ENCODE assay signal across 8 cellular contexts in the genomic region with DNA sequence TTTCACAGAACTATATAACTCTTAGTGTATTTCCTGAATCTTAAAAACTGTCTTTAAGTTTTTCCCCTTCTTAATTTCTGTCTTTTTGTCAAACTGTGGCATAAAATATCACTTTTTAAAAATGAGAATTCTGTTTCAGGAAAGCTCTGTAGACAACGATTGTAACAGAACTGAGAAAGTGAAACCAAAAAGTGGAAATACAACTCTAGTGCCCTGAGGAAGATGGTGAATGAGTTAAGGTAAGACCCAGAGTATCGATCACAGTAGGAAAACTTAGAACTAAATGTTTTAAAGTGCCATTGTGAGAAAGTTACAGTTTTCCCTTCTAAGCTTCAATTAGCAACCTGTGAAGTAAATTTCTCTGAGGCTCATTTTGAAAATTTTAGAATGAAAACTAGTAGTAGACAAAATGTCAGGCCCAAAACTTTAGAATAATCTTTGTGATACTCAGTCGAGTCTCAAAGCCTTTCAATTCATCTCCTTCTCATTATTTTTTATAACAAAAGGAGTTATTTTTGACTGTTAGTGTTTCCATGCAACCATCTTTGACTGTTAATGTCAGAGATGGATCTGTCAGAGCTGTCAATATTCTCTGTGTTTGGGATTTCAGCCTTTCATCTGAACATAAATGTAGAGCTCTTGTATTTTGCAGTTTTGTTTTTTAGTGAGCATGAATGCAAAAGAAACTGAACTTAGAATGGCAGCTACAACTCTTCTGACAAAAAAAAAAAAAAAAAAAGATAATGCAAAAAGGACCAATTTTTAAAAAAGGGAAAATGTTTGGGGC. TPM values are rescaled to one million over a fixed set of nuclear protein-coding genes. Genes with fewer than 3 reads are reported as not detected.
DNase-seq lines count a peak whose midpoint lies in the region; ATAC-seq, FAIRE-seq and TF ChIP-seq lines count a peak whose summit lies in the region.

No MANE protein-coding gene starts in this region.

- peak; percentile 43 for FAIRE-seq in endothelial cell of umbilical vein (lab: Jason Lieb, UNC)

- POLR2A ChIA-PET in endothelial cell of umbilical vein (lab: Charles Lee) = no interaction called here

- CTCF ChIA-PET in endothelial cell of umbilical vein (lab: Charles Lee) = interaction anchor here (0.7 to 2.0 kb wide), 6 partner anchors 14 to 1486 kb away, joined by 3 to 12 read pairs (median 3); no protein-coding TSS in a partner anchor

- H3K4me2 ChIP-seq in DND-41 (ENCODE audit: insufficient read depth, low read length) = peak overlapping the region; percentile 31; the same call in 1 of the 2 replicates
- peak overlapping the region; percentile 89 for H3K4me2 ChIP-seq in endothelial cell of umbilical vein (ENCODE audit: insufficient read depth, low read length)

- H3K79me2 ChIP-seq in DND-41 (ENCODE audit: insufficient read depth, low read length) (no peaks in the 10 kb centered on the region), endothelial cell of umbilical vein (ENCODE audit: control insufficient read depth, insufficient read depth, low read length) (no peaks in the 10 kb centered on the region)

- DNase-seq in DND-41 = no peak
- DNase-seq in HT1080 (ENCODE audit: low read depth) = peak; percentile 41
- DNase-seq in endothelial cell of umbilical vein (ENCODE audit: low read depth, low spot score) = peak; percentile 43
- no peak for DNase-seq in prostate gland (ENCODE audit: low spot score)
- no peak for DNase-seq in activated naive CD4-positive, alpha-beta T cell (lab: John Stamatoyannopoulos, UW)
- DNase-seq in lower leg skin (ENCODE audit: low spot score in 2 of 2) = no peak
- DNase-seq in NCI-H1092 (lab: John Stamatoyannopoulos, UW) = no peak

- no peak for TF ChIP-seq CTCF in DND-41 (IDR thresholded peaks at IDR 0.05; ENCODE audit: borderline replicate concordance, extremely low read depth, low read length, poor library complexity, severe bottlenecking)
- no peak for TF ChIP-seq CTCF in endothelial cell of umbilical vein (IDR thresholded peaks at IDR 0.05; ENCODE audit: extremely low read depth in 1 of 2, insufficient read depth in 1 of 2, low read depth in 1 of 2, low read length in 2 of 2)
- TF ChIP-seq CTCF in prostate gland (IDR thresholded peaks at IDR 0.05) = no peak
- TF ChIP-seq CTCF in lower leg skin (IDR thresholded peaks at IDR 0.05) = no peak

- H4K20me1 ChIP-seq in DND-41 (ENCODE audit: insufficient read depth, low read length) = no peaks in the 10 kb centered on the region
- H4K20me1 ChIP-seq in endothelial cell of umbilical vein (replicated peaks; ENCODE audit: control insufficient read depth, extremely low read depth, insufficient read depth, low read length) = no peaks in the 10 kb centered on the region

- H3K27ac ChIP-seq in DND-41 (ENCODE audit: low read length) (no peak overlapping the region), endothelial cell of umbilical vein (ENCODE audit: insufficient read depth, low read depth, low read length) (peak overlapping the region; percentile 12), prostate gland (no peak overlapping the region)

- H3K27me3 ChIP-seq in DND-41 (ENCODE audit: insufficient read depth, low read length, poor library complexity) (no peaks in the 10 kb centered on the region), endothelial cell of umbilical vein (ENCODE audit: control insufficient read depth in 2 of 2, insufficient read depth in 2 of 2, low read length in 2 of 2) (no peaks in the 10 kb centered on the region), prostate gland (replicated peaks; ENCODE audit: insufficient read depth) (no peaks in the 10 kb centered on the region)

- H2AFZ ChIP-seq in DND-41 (ENCODE audit: low read depth, low read length) (0 out of 2 replicates have a peak overlapping the region, but pooled peaks have one; percentile 15), endothelial cell of umbilical vein (ENCODE audit: low read depth, low read length) (peak overlapping the region; percentile 95)

- H3K36me3 ChIP-seq in DND-41 (ENCODE audit: insufficient read depth, low read length) (no peaks in the 10 kb centered on the region), endothelial cell of umbilical vein (ENCODE audit: control insufficient read depth in 2 of 2, extremely low read depth in 1 of 2, insufficient read depth in 2 of 2, low read length in 2 of 2) (no peaks in the 10 kb centered on the region), prostate gland (no peaks in the 10 kb centered on the region)

- intact Hi-C loops in endothelial cell of umbilical vein (cut with micrococcal nuclease) = no loop called here
- intact Hi-C loops in prostate gland (cut with DNase I) = no loop called here
- intact Hi-C loops in lower leg skin (cut with DNase I; ENCODE audit: low total_unique reads) = no loop called here

- H3K9me1 ChIP-seq in endothelial cell of umbilical vein (replicated peaks; ENCODE audit: control insufficient read depth, extremely low read depth, insufficient read depth, low read length) = no peaks in the 10 kb centered on the region

- TF ChIP-seq POLR2A in endothelial cell of umbilical vein (IDR thresholded peaks at IDR 0.05; ENCODE audit: low read depth, low read length) (no peak), prostate gland (IDR thresholded peaks at IDR 0.05) (no peak), lower leg skin (IDR thresholded peaks at IDR 0.05) (no peak)

- no peaks in the 10 kb centered on the region for H3K4me1 ChIP-seq in DND-41 (ENCODE audit: insufficient read depth, low read length)
- H3K4me1 ChIP-seq in endothelial cell of umbilical vein (ENCODE audit: control insufficient read depth, extremely low read depth, insufficient read depth, low read length) = no peaks in the 10 kb centered on the region
- H3K4me1 ChIP-seq in prostate gland (replicated peaks) = no peaks in the 10 kb centered on the region

- BruUV-seq in endothelial cell of umbilical vein (replicated peaks; lab: Mats Ljungman, UMichigan) = no TSS peak

- ATAC-seq in DND-41 (ENCODE audit: insufficient read depth, low read depth) (peak; percentile 69; the same call in 2 of the 3 replicates), GM21381 (IDR thresholded peaks at IDR 0.05; ENCODE audit: unreplicated experiment) (peak; percentile 85)

- 58% methylated on average over 3 of the region's 3 CpGs for WGBS in prostate gland
- WGBS in lower leg skin, 2 donors = 21 to 24% methylated on average over 3 of the region's 3 CpGs

- H3K9me3 ChIP-seq in DND-41 (ENCODE audit: insufficient read depth, low read length, severe bottlenecking) = no peaks in the 10 kb centered on the region
- no peaks in the 10 kb centered on the region for H3K9me3 ChIP-seq in endothelial cell of umbilical vein (replicated peaks; ENCODE audit: control insufficient read depth, insufficient read depth, low read length)
- no peaks in the 10 kb centered on the region for H3K9me3 ChIP-seq in prostate gland

- no peak overlapping the region for H3K9ac ChIP-seq in DND-41 (ENCODE audit: low read depth, low read length)
- H3K9ac ChIP-seq in endothelial cell of umbilical vein (replicated peaks; ENCODE audit: extremely low read depth, insufficient read depth, low read length) = peak overlapping the region; percentile 55

- no peak overlapping the region for H3K4me3 ChIP-seq in DND-41 (ENCODE audit: low read depth in 1 of 2, low read length in 2 of 2)
- H3K4me3 ChIP-seq in endothelial cell of umbilical vein (replicated peaks in 1 of 3; ENCODE audit: insufficient read depth in 1 of 3, low read depth in 1 of 3, low read length in 3 of 3) = peak overlapping the region in 2 of 3 experiments; percentile 34 to 46
- H3K4me3 ChIP-seq in prostate gland = no peak overlapping the region
- no peak overlapping the region for H3K4me3 ChIP-seq in lower leg skin (ENCODE audit: low read depth, poor library complexity, severe bottlenecking)

- dilution Hi-C loops in endothelial cell of umbilical vein (cut with MboI; ENCODE audit: extremely low pct_ligation_motif_present, low sequenced_read_pairs) = no loop called here

TF ChIP-seq in endothelial cell of umbilical vein, 7 proteins besides CTCF, POLR2A, EP300 and RAD21:
- TF ChIP-seq MYC (IDR thresholded peaks at IDR 0.05; ENCODE audit: low read depth, low read length) = no peak

RNA-seq across cellular contexts. Expression of a gene that starts 19.0 kb away (rescaled TPM):
- total RNA-seq in HT1080 (2014; rRNA removed; shearing (Covaris generic)) = not detected in 2 replicates
- polyA plus RNA-seq in HT1080 (2015; cell fraction: cytosol; rRNA removed) = not detected in 2 replicates
- polyA plus RNA-seq in HT1080 (2015; cell fraction: nucleus; rRNA removed) = not detected in 2 replicates
- total RNA-seq in endothelial cell of umbilical vein (not detected in 2 replicates), prostate gland (1 to 10 TPM; 1.9 to 2.2 TPM), lower leg skin (under 1 TPM in 1 of 4 donors, not detected in 3; 0.06 TPM)
- polyA plus RNA-seq in endothelial cell of umbilical vein = not detected in 2 replicates
- polyA plus RNA-seq in endothelial cell of umbilical vein (2011; cell fraction: cytosol; rRNA removed) = not detected in 2 replicates
- polyA plus RNA-seq in endothelial cell of umbilical vein (2011; cell fraction: nucleus; rRNA removed) = not detected in 2 replicates
- not detected in 2 replicates for polyA plus RNA-seq in endothelial cell of umbilical vein (2012)
- not detected in 2 replicates for polyA minus RNA-seq in endothelial cell of umbilical vein
- polyA minus RNA-seq in endothelial cell of umbilical vein (2011; cell fraction: cytosol; rRNA and poly(A)+ RNA removed) = not detected
- not detected in 2 replicates for polyA minus RNA-seq in endothelial cell of umbilical vein (2011; cell fraction: nucleus; rRNA and poly(A)+ RNA removed)

Comparison
In these comparisons a context has a peak if more than half of its experiments do, and no peak if none do; other contexts are left out.
1. DNase-seq: peak in HT1080 (single experiment) and endothelial cell of umbilical vein (single experiment); none in DND-41 (single experiment), prostate gland (single experiment), activated naive CD4-positive, alpha-beta T cell (0 of 4), lower leg skin (0 of 2) and NCI-H1092 (single experiment).
2. H3K4me3 ChIP-seq: peak in endothelial cell of umbilical vein (2 of 3); none in DND-41 (0 of 2), prostate gland (0 of 2) and lower leg skin (single experiment).